1 cellular context compared by ENCODE assay signal in genomic region chr22:46731246-46732040, GRCh38.
TF ChIP-seq lines count a peak whose summit lies in the region.

No MANE protein-coding gene starts in this region.

TF ChIP-seq in HepG2, 621 proteins besides CTCF, POLR2A, EP300 and RAD21 (continued from another document and continues in another):
- TF ChIP-seq HNF1A (IDR thresholded peaks at IDR 0.05; ENCODE audit: low read depth): no peak
- peak; percentile 58; the same call in 1 of the 2 replicates for TF ChIP-seq HNF1A (CRISPR knock-in tag; IDR thresholded peaks at IDR 0.05; ENCODE audit: borderline replicate concordance)
- TF ChIP-seq GRHL1 (CRISPR knock-in tag; conservative IDR thresholded peaks at IDR 0.05): no peak
- TF ChIP-seq MTF1 (CRISPR knock-in tag; IDR thresholded peaks at IDR 0.05): no peak
- TF ChIP-seq AHR (CRISPR knock-in tag; IDR thresholded peaks at IDR 0.05): no peak; the same call in 1 of the 2 replicates
- no peak for TF ChIP-seq PAWR (CRISPR knock-in tag; IDR thresholded peaks at IDR 0.05; ENCODE audit: borderline replicate concordance)
- no peak for TF ChIP-seq ZNF207 (IDR thresholded peaks at IDR 0.05; ENCODE audit: borderline replicate concordance)
- TF ChIP-seq PCBP1 (IDR thresholded peaks at IDR 0.05; ENCODE audit: borderline replicate concordance, low read depth, low read length): no peak
- TF ChIP-seq ZFP36 (IDR thresholded peaks at IDR 0.05; ENCODE audit: borderline replicate concordance, low read depth, low read length, partially characterized antibody): no peak
- no peak for TF ChIP-seq TOE1 (CRISPR knock-in tag; IDR thresholded peaks at IDR 0.05)
- peak; percentile 76; the same call in 1 of the 2 replicates for TF ChIP-seq ZNF775 (CRISPR knock-in tag; IDR thresholded peaks at IDR 0.05; ENCODE audit: borderline replicate concordance)
- TF ChIP-seq ELF1 (CRISPR knock-in tag; IDR thresholded peaks at IDR 0.05): no peak
- no peak for TF ChIP-seq PRPF4 (IDR thresholded peaks at IDR 0.05; ENCODE audit: low read depth, low read length, poor library complexity, severe bottlenecking)
- TF ChIP-seq ZNF883 (CRISPR knock-in tag; IDR thresholded peaks at IDR 0.05; ENCODE audit: not compliant biosample characterization): peak; percentile 69
- peak; percentile 61; the same call in 1 of the 2 replicates for TF ChIP-seq ZNF766 (CRISPR knock-in tag; IDR thresholded peaks at IDR 0.05; ENCODE audit: borderline replicate concordance)
- peak; percentile 19; the same call in 1 of the 2 replicates for TF ChIP-seq POLR2AphosphoS5 (IDR thresholded peaks at IDR 0.05; ENCODE audit: low read depth, low read length)
- TF ChIP-seq ZNF780A (CRISPR knock-in tag; IDR thresholded peaks at IDR 0.05): no peak
- peak; percentile 69; the same call in 1 of the 2 replicates for TF ChIP-seq ZNF792 (CRISPR knock-in tag; IDR thresholded peaks at IDR 0.05)
- TF ChIP-seq ZNF460 (CRISPR knock-in tag; IDR thresholded peaks at IDR 0.05; ENCODE audit: borderline replicate concordance): no peak; the same call in 1 of the 2 replicates
- no peak for TF ChIP-seq ZNF256 (CRISPR knock-in tag; conservative IDR thresholded peaks at IDR 0.05)
- TF ChIP-seq, protein P1, sequence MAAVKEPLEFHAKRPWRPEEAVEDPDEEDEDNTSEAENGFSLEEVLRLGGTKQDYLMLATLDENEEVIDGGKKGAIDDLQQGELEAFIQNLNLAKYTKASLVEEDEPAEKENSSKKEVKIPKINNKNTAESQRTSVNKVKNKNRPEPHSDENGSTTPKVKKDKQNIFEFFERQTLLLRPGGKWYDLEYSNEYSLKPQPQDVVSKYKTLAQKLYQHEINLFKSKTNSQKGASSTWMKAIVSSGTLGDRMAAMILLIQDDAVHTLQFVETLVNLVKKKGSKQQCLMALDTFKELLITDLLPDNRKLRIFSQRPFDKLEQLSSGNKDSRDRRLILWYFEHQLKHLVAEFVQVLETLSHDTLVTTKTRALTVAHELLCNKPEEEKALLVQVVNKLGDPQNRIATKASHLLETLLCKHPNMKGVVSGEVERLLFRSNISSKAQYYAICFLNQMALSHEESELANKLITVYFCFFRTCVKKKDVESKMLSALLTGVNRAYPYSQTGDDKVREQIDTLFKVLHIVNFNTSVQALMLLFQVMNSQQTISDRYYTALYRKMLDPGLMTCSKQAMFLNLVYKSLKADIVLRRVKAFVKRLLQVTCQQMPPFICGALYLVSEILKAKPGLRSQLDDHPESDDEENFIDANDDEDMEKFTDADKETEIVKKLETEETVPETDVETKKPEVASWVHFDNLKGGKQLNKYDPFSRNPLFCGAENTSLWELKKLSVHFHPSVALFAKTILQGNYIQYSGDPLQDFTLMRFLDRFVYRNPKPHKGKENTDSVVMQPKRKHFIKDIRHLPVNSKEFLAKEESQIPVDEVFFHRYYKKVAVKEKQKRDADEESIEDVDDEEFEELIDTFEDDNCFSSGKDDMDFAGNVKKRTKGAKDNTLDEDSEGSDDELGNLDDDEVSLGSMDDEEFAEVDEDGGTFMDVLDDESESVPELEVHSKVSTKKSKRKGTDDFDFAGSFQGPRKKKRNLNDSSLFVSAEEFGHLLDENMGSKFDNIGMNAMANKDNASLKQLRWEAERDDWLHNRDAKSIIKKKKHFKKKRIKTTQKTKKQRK (IDR thresholded peaks at IDR 0.05; ENCODE audit: low read length): no peak
- TF ChIP-seq ZNF382 (CRISPR knock-in tag; IDR thresholded peaks at IDR 0.05; ENCODE audit: borderline replicate concordance): no peak
- no peak for TF ChIP-seq DNMT3B (CRISPR knock-in tag; conservative IDR thresholded peaks at IDR 0.05)
- no peak for TF ChIP-seq ZNF7 (CRISPR knock-in tag; IDR thresholded peaks at IDR 0.05)
- TF ChIP-seq ZFP41 (CRISPR knock-in tag; IDR thresholded peaks at IDR 0.05; ENCODE audit: borderline replicate concordance): 0 out of 2 replicates have a peak, but pooled peaks have one; percentile 53
- TF ChIP-seq HOXA5 (CRISPR knock-in tag; IDR thresholded peaks at IDR 0.05): no peak; the same call in 1 of the 2 replicates
- TF ChIP-seq ZNF672 (CRISPR knock-in tag; IDR thresholded peaks at IDR 0.05): no peak
- TF ChIP-seq KDM4B (CRISPR knock-in tag; IDR thresholded peaks at IDR 0.05): peak; percentile 91
- TF ChIP-seq ZNF292 (CRISPR knock-in tag; IDR thresholded peaks at IDR 0.05; ENCODE audit: borderline replicate concordance, low read depth): peak; percentile 75
- TF ChIP-seq SOX5 (CRISPR knock-in tag; IDR thresholded peaks at IDR 0.05; ENCODE audit: borderline replicate concordance): peak; percentile 92
- TF ChIP-seq KDM5B (CRISPR knock-in tag; IDR thresholded peaks at IDR 0.05; ENCODE audit: borderline replicate concordance): peak; percentile 52; the same call in 1 of the 2 replicates
- TF ChIP-seq IKZF1 (IDR thresholded peaks at IDR 0.05): no peak
- no peak for TF ChIP-seq NCOR1 (IDR thresholded peaks at IDR 0.05; ENCODE audit: borderline replicate concordance, low read length)
- peak; percentile 51; the same call in 1 of the 2 replicates for TF ChIP-seq EED (CRISPR knock-in tag; IDR thresholded peaks at IDR 0.05)
- TF ChIP-seq SOX13 (IDR thresholded peaks at IDR 0.05): no peak
- peak in 1 of 2 experiments; percentile 80; a peak in 2 of 4 replicates for TF ChIP-seq SOX13 (CRISPR knock-in tag; conservative IDR thresholded peaks at IDR 0.05 in 1 of 2, IDR thresholded peaks at IDR 0.05 in 1 of 2)
- TF ChIP-seq, protein P2, sequence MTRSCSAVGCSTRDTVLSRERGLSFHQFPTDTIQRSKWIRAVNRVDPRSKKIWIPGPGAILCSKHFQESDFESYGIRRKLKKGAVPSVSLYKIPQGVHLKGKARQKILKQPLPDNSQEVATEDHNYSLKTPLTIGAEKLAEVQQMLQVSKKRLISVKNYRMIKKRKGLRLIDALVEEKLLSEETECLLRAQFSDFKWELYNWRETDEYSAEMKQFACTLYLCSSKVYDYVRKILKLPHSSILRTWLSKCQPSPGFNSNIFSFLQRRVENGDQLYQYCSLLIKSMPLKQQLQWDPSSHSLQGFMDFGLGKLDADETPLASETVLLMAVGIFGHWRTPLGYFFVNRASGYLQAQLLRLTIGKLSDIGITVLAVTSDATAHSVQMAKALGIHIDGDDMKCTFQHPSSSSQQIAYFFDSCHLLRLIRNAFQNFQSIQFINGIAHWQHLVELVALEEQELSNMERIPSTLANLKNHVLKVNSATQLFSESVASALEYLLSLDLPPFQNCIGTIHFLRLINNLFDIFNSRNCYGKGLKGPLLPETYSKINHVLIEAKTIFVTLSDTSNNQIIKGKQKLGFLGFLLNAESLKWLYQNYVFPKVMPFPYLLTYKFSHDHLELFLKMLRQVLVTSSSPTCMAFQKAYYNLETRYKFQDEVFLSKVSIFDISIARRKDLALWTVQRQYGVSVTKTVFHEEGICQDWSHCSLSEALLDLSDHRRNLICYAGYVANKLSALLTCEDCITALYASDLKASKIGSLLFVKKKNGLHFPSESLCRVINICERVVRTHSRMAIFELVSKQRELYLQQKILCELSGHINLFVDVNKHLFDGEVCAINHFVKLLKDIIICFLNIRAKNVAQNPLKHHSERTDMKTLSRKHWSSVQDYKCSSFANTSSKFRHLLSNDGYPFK (CRISPR knock-in tag; IDR thresholded peaks at IDR 0.05; ENCODE audit: borderline replicate concordance): peak; percentile 56; the same call in 1 of the 2 replicates
- TF ChIP-seq TOPORS (CRISPR knock-in tag; IDR thresholded peaks at IDR 0.05): 0 out of 2 replicates have a peak, but pooled peaks have one; percentile 34
- no peak for TF ChIP-seq ZNF24 (IDR thresholded peaks at IDR 0.05)
- TF ChIP-seq, protein P3, sequence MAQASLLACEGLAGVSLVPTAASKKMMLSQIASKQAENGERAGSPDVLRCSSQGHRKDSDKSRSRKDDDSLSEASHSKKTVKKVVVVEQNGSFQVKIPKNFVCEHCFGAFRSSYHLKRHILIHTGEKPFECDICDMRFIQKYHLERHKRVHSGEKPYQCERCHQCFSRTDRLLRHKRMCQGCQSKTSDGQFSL (CRISPR knock-in tag; IDR thresholded peaks at IDR 0.05): no peak
- no peak for TF ChIP-seq AGO2 (optimal IDR thresholded peaks at IDR 0.05; ENCODE audit: low read depth, low read length)
- 0 out of 2 replicates have a peak, but pooled peaks have one; percentile 1 for TF ChIP-seq ZIK1 (CRISPR knock-in tag; IDR thresholded peaks at IDR 0.05; ENCODE audit: borderline replicate concordance, low read depth)
- no peak for TF ChIP-seq KLF13 (CRISPR knock-in tag; IDR thresholded peaks at IDR 0.05)
- TF ChIP-seq SIX4 (CRISPR knock-in tag; IDR thresholded peaks at IDR 0.05): no peak
- no peak for TF ChIP-seq SNAI1 (CRISPR knock-in tag; IDR thresholded peaks at IDR 0.05; ENCODE audit: borderline replicate concordance)
- TF ChIP-seq PAF1 (CRISPR knock-in tag; IDR thresholded peaks at IDR 0.05): no peak
- no peak for TF ChIP-seq ZNF83 (CRISPR knock-in tag; IDR thresholded peaks at IDR 0.05; ENCODE audit: borderline replicate concordance)
- TF ChIP-seq, protein P4, sequence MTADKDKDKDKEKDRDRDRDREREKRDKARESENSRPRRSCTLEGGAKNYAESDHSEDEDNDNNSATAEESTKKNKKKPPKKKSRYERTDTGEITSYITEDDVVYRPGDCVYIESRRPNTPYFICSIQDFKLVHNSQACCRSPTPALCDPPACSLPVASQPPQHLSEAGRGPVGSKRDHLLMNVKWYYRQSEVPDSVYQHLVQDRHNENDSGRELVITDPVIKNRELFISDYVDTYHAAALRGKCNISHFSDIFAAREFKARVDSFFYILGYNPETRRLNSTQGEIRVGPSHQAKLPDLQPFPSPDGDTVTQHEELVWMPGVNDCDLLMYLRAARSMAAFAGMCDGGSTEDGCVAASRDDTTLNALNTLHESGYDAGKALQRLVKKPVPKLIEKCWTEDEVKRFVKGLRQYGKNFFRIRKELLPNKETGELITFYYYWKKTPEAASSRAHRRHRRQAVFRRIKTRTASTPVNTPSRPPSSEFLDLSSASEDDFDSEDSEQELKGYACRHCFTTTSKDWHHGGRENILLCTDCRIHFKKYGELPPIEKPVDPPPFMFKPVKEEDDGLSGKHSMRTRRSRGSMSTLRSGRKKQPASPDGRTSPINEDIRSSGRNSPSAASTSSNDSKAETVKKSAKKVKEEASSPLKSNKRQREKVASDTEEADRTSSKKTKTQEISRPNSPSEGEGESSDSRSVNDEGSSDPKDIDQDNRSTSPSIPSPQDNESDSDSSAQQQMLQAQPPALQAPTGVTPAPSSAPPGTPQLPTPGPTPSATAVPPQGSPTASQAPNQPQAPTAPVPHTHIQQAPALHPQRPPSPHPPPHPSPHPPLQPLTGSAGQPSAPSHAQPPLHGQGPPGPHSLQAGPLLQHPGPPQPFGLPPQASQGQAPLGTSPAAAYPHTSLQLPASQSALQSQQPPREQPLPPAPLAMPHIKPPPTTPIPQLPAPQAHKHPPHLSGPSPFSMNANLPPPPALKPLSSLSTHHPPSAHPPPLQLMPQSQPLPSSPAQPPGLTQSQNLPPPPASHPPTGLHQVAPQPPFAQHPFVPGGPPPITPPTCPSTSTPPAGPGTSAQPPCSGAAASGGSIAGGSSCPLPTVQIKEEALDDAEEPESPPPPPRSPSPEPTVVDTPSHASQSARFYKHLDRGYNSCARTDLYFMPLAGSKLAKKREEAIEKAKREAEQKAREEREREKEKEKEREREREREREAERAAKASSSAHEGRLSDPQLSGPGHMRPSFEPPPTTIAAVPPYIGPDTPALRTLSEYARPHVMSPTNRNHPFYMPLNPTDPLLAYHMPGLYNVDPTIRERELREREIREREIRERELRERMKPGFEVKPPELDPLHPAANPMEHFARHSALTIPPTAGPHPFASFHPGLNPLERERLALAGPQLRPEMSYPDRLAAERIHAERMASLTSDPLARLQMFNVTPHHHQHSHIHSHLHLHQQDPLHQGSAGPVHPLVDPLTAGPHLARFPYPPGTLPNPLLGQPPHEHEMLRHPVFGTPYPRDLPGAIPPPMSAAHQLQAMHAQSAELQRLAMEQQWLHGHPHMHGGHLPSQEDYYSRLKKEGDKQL (CRISPR knock-in tag; IDR thresholded peaks at IDR 0.05; ENCODE audit: low read depth): peak; percentile 65; the same call in 1 of the 2 replicates
- peak; percentile 94 for TF ChIP-seq TBX2 (CRISPR knock-in tag; IDR thresholded peaks at IDR 0.05; ENCODE audit: borderline replicate concordance)
- no peak for TF ChIP-seq PHB2 (IDR thresholded peaks at IDR 0.05; ENCODE audit: partially characterized antibody)
- 0 out of 2 replicates have a peak, but pooled peaks have one; percentile 72 for TF ChIP-seq ZNF761 (CRISPR knock-in tag; conservative IDR thresholded peaks at IDR 0.05)
- no peak; the same call in 1 of the 2 replicates for TF ChIP-seq ZNF274 (CRISPR knock-in tag; IDR thresholded peaks at IDR 0.05)
- peak; percentile 99 for TF ChIP-seq NCOA1 (CRISPR knock-in tag; IDR thresholded peaks at IDR 0.05)
